1 cellular context compared by ENCODE assay signal in the genomic region with DNA sequence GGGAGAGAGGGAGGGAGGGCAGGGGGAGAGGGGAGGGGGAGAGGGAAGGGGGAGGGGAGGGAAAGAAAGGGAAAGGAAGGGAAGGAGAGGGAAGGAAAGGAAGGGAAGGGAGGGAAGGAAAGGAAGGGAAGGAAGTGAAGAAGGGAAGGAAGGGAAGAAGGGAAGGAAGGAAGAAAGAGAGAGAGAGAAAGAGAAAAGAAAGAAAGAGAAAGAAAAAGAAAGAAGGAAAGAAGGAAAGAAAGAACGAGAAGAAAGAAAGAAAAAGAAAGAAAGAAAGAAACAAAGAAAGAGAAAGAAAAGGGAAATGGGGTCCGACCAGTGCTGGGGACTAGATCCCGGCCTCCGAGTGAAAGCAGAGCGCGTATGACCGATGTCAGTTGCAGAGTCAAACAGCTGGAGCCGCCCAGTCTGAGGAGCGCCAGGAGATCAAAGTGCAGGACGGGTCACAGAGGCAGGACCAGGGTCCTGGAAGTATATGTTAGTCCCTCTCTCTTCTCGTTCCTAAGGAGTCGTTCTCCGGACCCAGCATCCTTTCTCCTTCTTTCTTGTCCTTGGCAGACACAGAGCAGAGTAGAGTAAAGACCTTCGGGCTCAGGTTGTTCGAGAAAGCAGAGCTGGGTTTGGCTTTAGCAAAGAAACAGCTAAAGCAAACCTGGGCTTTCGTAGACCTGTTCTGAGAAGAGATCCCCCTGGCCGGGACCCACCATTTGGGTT.
TF ChIP-seq lines count a peak whose summit lies in the region.

No MANE protein-coding gene starts in this region.

TF ChIP-seq in HEK293, 187 proteins besides CTCF, POLR2A, EP300 and RAD21 (continued from another document):
- TF ChIP-seq ZNF600 (tag by site-specific recombination; IDR thresholded peaks at IDR 0.05), result peak; percentile 63
TF ChIP-seq in HEK293: peak in this region for 11.
